8 cellular contexts compared by ENCODE assay signal in genomic region chr2:64525323-64525625, GRCh38. TPM values are rescaled to one million over a fixed set of nuclear protein-coding genes. Genes with fewer than 3 reads are reported as not detected.
DNase-seq lines count a peak whose midpoint lies in the region; ATAC-seq, FAIRE-seq and TF ChIP-seq lines count a peak whose summit lies in the region.

No MANE protein-coding gene starts in this region.

- H3K27me3 ChIP-seq in Panc1 (ENCODE audit: control insufficient read depth, insufficient read depth, low read length) = peaks cover 8% of the 10 kb centered on the region
- H3K27me3 ChIP-seq in bronchial epithelial cell (ENCODE audit: control insufficient read depth, insufficient read depth, low read length) = no peaks in the 10 kb centered on the region
- no peaks in the 10 kb centered on the region for H3K27me3 ChIP-seq in testis

- WGBS in mesodermal cell (ENCODE audit: insufficient coverage in 2 of 2), 2 experiments = no CpG with 5 or more reads among the region's 4 CpGs
- 5 to 7% methylated on average over 4 of the region's 4 CpGs for WGBS in testis, 2 donors

- H3K27ac ChIP-seq in Panc1 (ENCODE audit: low read length) (peak overlapping the region; percentile 82), mesodermal cell (ENCODE audit: low read depth, low read length, severe bottlenecking) (no peak overlapping the region), testis (peak overlapping the region; percentile 91 to 95)

- no peak for DNase-seq in AG09309 (ENCODE audit: low read depth)
- peak; percentile 61 for DNase-seq in GM20000 (ENCODE audit: low spot score)
- no peak for DNase-seq in Panc1 (ENCODE audit: low read depth, low spot score)
- DNase-seq in bronchial epithelial cell (ENCODE audit: low read depth) = peak; percentile 56
- no peak for DNase-seq in testis
- DNase-seq in effector CD8-positive, alpha-beta T cell (lab: John Stamatoyannopoulos, UW) = no peak
- no peak for DNase-seq in NCI-H524 treated with DMSO at 0.1 percent for 48 hours (lab: John Stamatoyannopoulos, UW)

- TF ChIP-seq POLR2A in testis (IDR thresholded peaks at IDR 0.05) = no peak

- TF ChIP-seq CTCF in AG09309 (IDR thresholded peaks at IDR 0.05; ENCODE audit: control insufficient read depth, insufficient read depth, low read depth, low read length, missing control alignments) = no peak
- TF ChIP-seq CTCF in GM20000 (IDR thresholded peaks at IDR 0.05; ENCODE audit: extremely low read depth, missing control alignments) = no peak
- TF ChIP-seq CTCF in Panc1 (IDR thresholded peaks at IDR 0.05) = no peak
- no peak for TF ChIP-seq CTCF in bronchial epithelial cell (IDR thresholded peaks at IDR 0.05; ENCODE audit: insufficient read depth, low read length, severe bottlenecking)
- no peak for TF ChIP-seq CTCF in testis (IDR thresholded peaks at IDR 0.05)

- in situ Hi-C loops in Panc1 (cut with HindIII; ENCODE audit: low pct_unique_long_range_greater_than_20kb, low sequenced_read_pairs) = no loop called here

- H3K4me3 ChIP-seq in AG09309 (ENCODE audit: control insufficient read depth, low read depth, low read length) = peak overlapping the region; percentile 85
- peak overlapping the region; percentile 94 for H3K4me3 ChIP-seq in Panc1 (ENCODE audit: low read depth in 2 of 2, low read length in 2 of 2)
- H3K4me3 ChIP-seq in bronchial epithelial cell (ENCODE audit: low read depth, low read length) = peak overlapping the region; percentile 90
- peak overlapping the region; percentile 87 for H3K4me3 ChIP-seq in mesodermal cell (ENCODE audit: extremely low read depth, insufficient read depth, low read length, poor library complexity, severe bottlenecking)
- peak overlapping the region; percentile 85 to 88 for H3K4me3 ChIP-seq in testis

- POLR2A ChIA-PET in Panc1 (lab: Charles Lee) = no interaction called here

- intact Hi-C loops in Panc1 (cut with micrococcal nuclease; ENCODE audit: unreplicated experiment) = no loop called here
- intact Hi-C loops in testis (cut with DNase I; ENCODE audit: low total_unique reads) = no loop called here

- H3K36me3 ChIP-seq in Panc1 (ENCODE audit: control insufficient read depth, insufficient read depth, low read length) = no peaks in the 10 kb centered on the region; the same call in 1 of the 2 replicates
- no peaks in the 10 kb centered on the region for H3K36me3 ChIP-seq in bronchial epithelial cell (ENCODE audit: control insufficient read depth, insufficient read depth, low read length)
- H3K36me3 ChIP-seq in mesodermal cell (ENCODE audit: control insufficient read depth, insufficient read depth, low read length) = no peaks in the 10 kb centered on the region
- no peaks in the 10 kb centered on the region for H3K36me3 ChIP-seq in testis (ENCODE audit: low read depth, missing control alignments)

- BruUV-seq in Panc1 (replicated peaks; lab: Mats Ljungman, UMichigan) = no TSS peak

- H3K4me1 ChIP-seq in Panc1 (ENCODE audit: control insufficient read depth, insufficient read depth, low read length) = peaks cover 16% of the 10 kb centered on the region
- no peaks in the 10 kb centered on the region for H3K4me1 ChIP-seq in mesodermal cell (ENCODE audit: control insufficient read depth, insufficient read depth, low read length, poor library complexity, severe bottlenecking)
- peaks cover 7% of the 10 kb centered on the region for H3K4me1 ChIP-seq in testis

- H3K9me3 ChIP-seq in Panc1 (ENCODE audit: control insufficient read depth, insufficient read depth, low read depth, low read length) (no peaks in the 10 kb centered on the region), mesodermal cell (ENCODE audit: control insufficient read depth, low read length) (no peaks in the 10 kb centered on the region), testis (no peaks in the 10 kb centered on the region)

- FAIRE-seq in bronchial epithelial cell (lab: Jason Lieb, UNC) = no peak

- CTCF ChIA-PET in Panc1 (lab: Charles Lee) = no interaction called here

- no peak for ATAC-seq in Panc1

RNA-seq across cellular contexts. Expression of gene AFTPH, which starts 1.1 kb away (rescaled TPM):
- total RNA-seq in Panc1 (2021; ENCODE audit: unreplicated experiment) (17.9 TPM), bronchial epithelial cell (56.3 and 58.9 TPM in 2 replicates), testis (10 to 100 TPM; 43.9 to 56.1 TPM)
- polyA plus RNA-seq in Panc1 (2012; ENCODE audit: insufficient read length) = 10.6 TPM
- 12.4 TPM for polyA plus RNA-seq in mesodermal cell (2013, experiment 1 of 2)
- 12.4 TPM for polyA plus RNA-seq in mesodermal cell (2013, experiment 2 of 2)
- polyA plus RNA-seq in testis (ENCODE audit: insufficient read depth, low read depth, low replicate concordance) = 38.7 TPM

Comparison
In these comparisons a context has a peak if more than half of its experiments do, and no peak if none do; other contexts are left out.
1. DNase-seq: peak in GM20000 (single experiment) and bronchial epithelial cell (single experiment); none in AG09309 (single experiment), Panc1 (single experiment), testis (single experiment), effector CD8-positive, alpha-beta T cell (single experiment) and NCI-H524 treated with DMSO at 0.1 percent for 48 hours (single experiment).
2. Peak in every context shown above with its lines, with median percentiles within 50 percentile points of each other: H3K4me3 ChIP-seq.